ENCODE assay signal across 24 cellular contexts in genomic region chrX:149040873-149041535, GRCh38.
DNase-seq lines count a peak whose midpoint lies in the region; ATAC-seq and TF ChIP-seq lines count a peak whose summit lies in the region.
"Had no signal": no experiment of that assay in that cellular context is flagged by ENCODE, and none has a peak within 500 bp of the region (broad histone marks: within the 10 kb centered on the region; RNA-seq: fewer than 3 reads in every experiment).

No MANE protein-coding gene starts in this region.

- WGBS in mammary epithelial cell (ENCODE audit: low coverage, missing lambda C conversion rate) = 67% methylated on average over 5 of the region's 5 CpGs

- H3K4me2 ChIP-seq in mammary epithelial cell (ENCODE audit: insufficient read depth, low read depth, low read length) = no peak overlapping the region

- in situ Hi-C loops in mammary epithelial cell (cut with MboI; ENCODE audit: low sequenced_read_pairs in 2 of 2) = no loop called here

- no peaks in the 10 kb centered on the region for H3K27me3 ChIP-seq in GM06990 (replicated peaks; ENCODE audit: control insufficient read depth, insufficient read depth, low read length)
- no peaks in the 10 kb centered on the region for H3K27me3 ChIP-seq in mammary epithelial cell (ENCODE audit: insufficient read depth, low read length)
- H3K27me3 ChIP-seq: heart left ventricle had no signal

- dilution Hi-C loops in mammary epithelial cell (cut with HindIII; ENCODE audit: low sequenced_read_pairs) = no loop called here

- intact Hi-C loops in mammary epithelial cell (cut with micrococcal nuclease) = no loop called here

- no TSS peak for BruUV-seq in mammary epithelial cell (replicated peaks; lab: Mats Ljungman, UMichigan)

- no peak overlapping the region for H2AFZ ChIP-seq in mammary epithelial cell (ENCODE audit: low read depth, low read length)

- H3K4me3 ChIP-seq in GM06990 (replicated peaks; ENCODE audit: low read depth, low read length) (no peak overlapping the region), mammary epithelial cell (replicated peaks in 1 of 3; ENCODE audit: insufficient read depth in 1 of 3, low read depth in 2 of 3, low read length in 3 of 3) (no peak overlapping the region)
- H3K4me3 ChIP-seq: heart left ventricle, skin epidermis, thoracic aorta had no signal

- H3K4me1 ChIP-seq in mammary epithelial cell (ENCODE audit: insufficient read depth, low read length) = peaks cover 5% of the 10 kb centered on the region
- H3K4me1 ChIP-seq: heart left ventricle had no signal

- H3K36me3 ChIP-seq in GM06990 (ENCODE audit: control insufficient read depth, insufficient read depth, low read length) = no peaks in the 10 kb centered on the region
- H3K36me3 ChIP-seq in mammary epithelial cell (ENCODE audit: insufficient read depth, low read length) = no peaks in the 10 kb centered on the region
- H3K36me3 ChIP-seq: heart left ventricle, thoracic aorta had no signal

- H3K9me3 ChIP-seq in mammary epithelial cell (replicated peaks; ENCODE audit: insufficient read depth, low read length) = no peaks in the 10 kb centered on the region
- H3K9me3 ChIP-seq: heart left ventricle, thoracic aorta had no signal

- no peak overlapping the region for H3K27ac ChIP-seq in mammary epithelial cell (ENCODE audit: insufficient read depth, low read depth, low read length)
- H3K27ac ChIP-seq: heart left ventricle, skin epidermis, thoracic aorta had no signal

- H3K9ac ChIP-seq in mammary epithelial cell (ENCODE audit: insufficient read depth, low read length) = no peak overlapping the region

- H4K20me1 ChIP-seq in mammary epithelial cell (ENCODE audit: insufficient read depth, low read length) = no peaks in the 10 kb centered on the region

- ATAC-seq in GM19455 (IDR thresholded peaks at IDR 0.05; ENCODE audit: unreplicated experiment) (peak; percentile 68), HG03469 (IDR thresholded peaks at IDR 0.05; ENCODE audit: unreplicated experiment) (peak; percentile 42)
- ATAC-seq: activated CD8-positive, alpha-beta T cell treated with anti-CD3 and anti-CD28 coated beads, Interleukin-2, amount 10 ng/mL, durations not matched to agents 7 days and 5 days; activated T-cell treated with anti-CD3 and anti-CD28 coated beads, Interleukin-2, amount 50 U/mL, for 4 hours; heart left ventricle; Right ventricle myocardium inferior; stimulated activated naive B cell treated with anti-CD40 and anti-IgM and Interleukin-4, amounts not matched to agents 10 μg/mL and 1 μg/mL and 100 μg/mL, for 72 hours had no signal

- CTCF ChIA-PET in mammary epithelial cell (lab: Charles Lee; ENCODE audit: low non-redundant PET) = no interaction called here

- DNase-seq in GM06990 (ENCODE audit: extremely low read depth, insufficient read length) (peak; percentile 11), mammary epithelial cell (peak; percentile 35), DMS153 treated with DMSO at 0.1 percent for 48 hours (lab: John Stamatoyannopoulos, UW; ENCODE audit: unreplicated experiment) (no peak), NCI-H1105 (lab: John Stamatoyannopoulos, UW) (no peak), HPDE6-E6E7 (ENCODE audit: extremely low spot score) (no peak), NCI-H524 treated with DMSO at 0.1 percent for 48 hours (lab: John Stamatoyannopoulos, UW) (no peak)
- DNase-seq: ACHN; activated CD8-positive, alpha-beta T cell treated with anti-CD3 and anti-CD28 coated beads, Interleukin-2, amount 10 ng/mL, durations not matched to agents 7 days and 5 days; activated naive CD4-positive, alpha-beta T cell treated with anti-CD3 and anti-CD28 coated beads, Interleukin-2, amount 10 ng/mL, durations not matched to agents 7 days and 5 days; activated T-cell treated with anti-CD3 and anti-CD28 coated beads, Interleukin-2, amount 50 U/mL, for 4 hours; aorta; C1 segment of cervical spinal cord; heart left ventricle; Karpas-422; NCI-H1105 treated with DMSO at 0.1 percent for 48 hours; NCI-H2107; NCI-H510A treated with DMSO at 0.1 percent for 48 hours; stimulated activated CD4-positive, alpha-beta T cell treated with anti-CD3 and anti-CD28 coated beads, Interleukin-2, amount 100 ng/mL, for 24 hours; stimulated activated naive B cell treated with anti-CD40 and anti-IgM and Interleukin-4, amounts not matched to agents 10 μg/mL and 1 μg/mL and 100 μg/mL, for 72 hours had no signal

- TF ChIP-seq CTCF in GM06990 (IDR thresholded peaks at IDR 0.05; ENCODE audit: insufficient read depth, low read length, poor library complexity, severe bottlenecking) = no peak
- no peak for TF ChIP-seq CTCF in mammary epithelial cell (conservative IDR thresholded peaks at IDR 0.05 in 1 of 2, IDR thresholded peaks at IDR 0.05 in 1 of 2; ENCODE audit: extremely low read depth in 1 of 2, insufficient read depth in 1 of 2, low read depth in 1 of 2, low read length in 2 of 2)

- no peaks in the 10 kb centered on the region for H3K79me2 ChIP-seq in mammary epithelial cell (ENCODE audit: insufficient read depth, low read length)

Comparison
In these comparisons a context has a peak if more than half of its experiments do, and no peak if none do; other contexts are left out.
1. DNase-seq: peak in GM06990 (single experiment) and mammary epithelial cell (single experiment); none in DMS153 treated with DMSO at 0.1 percent for 48 hours (single experiment), NCI-H1105 (single experiment), HPDE6-E6E7 (single experiment) and NCI-H524 treated with DMSO at 0.1 percent for 48 hours (single experiment).